24 cellular contexts compared by ENCODE assay signal in genomic region chr2:86015699-86016098, GRCh38.
"Had no signal": no experiment of that assay in that cellular context is flagged by ENCODE, and none has a peak within 500 bp of the region (broad histone marks: within the 10 kb centered on the region; RNA-seq: fewer than 3 reads in every experiment).

No MANE protein-coding gene starts in this region.

- H3K4me3 Mint-ChIP-seq: effector memory CD8-positive, alpha-beta T cell; naive thymus-derived CD8-positive, alpha-beta T cell; nephron progenitor cell; stimulated activated effector memory CD8-positive, alpha-beta T cell treated with anti-CD3 and anti-CD28 coated beads, Interleukin-12 subunit alpha, Interleukin-12 subunit beta, amount 100 ng/mL, for 72 hours; type B pancreatic cell had no signal

- ATAC-seq: effector memory CD8-positive, alpha-beta T cell; left ventricle myocardium superior; lower lobe of right lung; mucosa of descending colon; naive thymus-derived CD8-positive, alpha-beta T cell; stimulated activated effector memory CD8-positive, alpha-beta T cell treated with anti-CD3 and anti-CD28 coated beads, Interleukin-12 subunit alpha, Interleukin-12 subunit beta, amount 100 ng/mL, for 72 hours; stimulated activated naive CD8-positive, alpha-beta T cell treated with anti-CD3 and anti-CD28 coated beads, Interleukin-15, Interleukin-2, amounts not matched to agents 100 U/mL and 50 U/mL, for 24 hours had no signal

- H3K4me3 ChIP-seq: coronary artery, esophagus squamous epithelium, lower lobe of right lung, mucosa of descending colon, prostate gland, right atrium auricular region, sigmoid colon, testis, tibial artery had no signal

- H3K27me3 ChIP-seq: esophagus squamous epithelium, right atrium auricular region, sigmoid colon, testis, tibial artery had no signal

- H3K9me3 ChIP-seq: prostate gland, testis had no signal

- H3K27ac ChIP-seq: coronary artery, esophagus squamous epithelium, prostate gland, right atrium auricular region, sigmoid colon, testis, tibial artery had no signal

- FAIRE-seq: endometrium, frontal cortex, keratinocyte had no signal

- H3K27me3 Mint-ChIP-seq: effector memory CD8-positive, alpha-beta T cell; naive thymus-derived CD8-positive, alpha-beta T cell; type B pancreatic cell had no signal

- H3K36me3 ChIP-seq: esophagus squamous epithelium, lower lobe of right lung, prostate gland, right atrium auricular region, sigmoid colon, tibial artery had no signal

- H3K36me3 Mint-ChIP-seq: stimulated activated effector memory CD8-positive, alpha-beta T cell treated with anti-CD3 and anti-CD28 coated beads, Interleukin-12 subunit alpha, Interleukin-12 subunit beta, amount 100 ng/mL, for 72 hours had no signal

- DNase-seq: effector memory CD8-positive, alpha-beta T cell; erythroblast; esophagus squamous epithelium; left ventricle myocardium superior; lower lobe of right lung; mucosa of descending colon; naive thymus-derived CD8-positive, alpha-beta T cell; nephron progenitor cell; nucleus accumbens; stimulated activated CD4-positive, alpha-beta T cell treated with anti-CD3 and anti-CD28 coated beads, Interleukin-2, amount 100 ng/mL, for 24 hours; stimulated activated CD4-positive, alpha-beta T cell treated with anti-CD3 and anti-CD28 coated beads, Interleukin-4, amount 100 ng/mL, for 24 hours; stimulated activated naive CD8-positive, alpha-beta T cell treated with anti-CD3 and anti-CD28 coated beads, Interleukin-15, Interleukin-2, amounts not matched to agents 100 U/mL and 50 U/mL, for 24 hours; substantia nigra; testis had no signal

- H3K27ac Mint-ChIP-seq: nephron progenitor cell, type B pancreatic cell had no signal
